In genomic region chr4:6294705-6295421, GRCh38 we compare ENCODE assay signal across 25 cellular contexts. TPM values are rescaled to one million over a fixed set of nuclear protein-coding genes. Genes with fewer than 3 reads are reported as not detected.
A peak's percentile ranks its signal among the peaks of the same experiment; 100 is the strongest.
DNase-seq lines count a peak whose midpoint lies in the region; ATAC-seq, FAIRE-seq and TF ChIP-seq lines count a peak whose summit lies in the region.
"Had no signal": no experiment of that assay in that cellular context is flagged by ENCODE, and none has a peak within 500 bp of the region (broad histone marks: within the 10 kb centered on the region; RNA-seq: fewer than 3 reads in every experiment).

No MANE protein-coding gene starts in this region.

- H3K27me3 ChIP-seq in HepG2 (ENCODE audit: control insufficient read depth in 1 of 2, insufficient read depth in 2 of 2, low read length in 2 of 2): no peaks in the 10 kb centered on the region
- H3K27me3 ChIP-seq in right lobe of liver: no peaks in the 10 kb centered on the region
- no peaks in the 10 kb centered on the region for H3K27me3 ChIP-seq in neuronal stem cell (ENCODE audit: control insufficient read depth in 3 of 3, insufficient read depth in 3 of 3, low read depth in 1 of 3, low read length in 3 of 3)
- H3K27me3 ChIP-seq in ascending aorta: no peaks in the 10 kb centered on the region
- H3K27me3 ChIP-seq: BE2C; BLaER1 treated with 17β-estradiol and CSF1 and Interleukin-3, amounts not matched to agents 10 nM and 100 nM had no signal

- H2BK5ac ChIP-seq in neuronal stem cell (ENCODE audit: low read length): no peak overlapping the region

- H2AFZ ChIP-seq in HepG2 (ENCODE audit: low read length) (no peak overlapping the region), neuronal stem cell (ENCODE audit: low read length) (no peak overlapping the region)
- H2AFZ ChIP-seq: GM23338 had no signal

- TF ChIP-seq RAD21 in HepG2 (CRISPR knock-in tag; IDR thresholded peaks at IDR 0.05): no peak

- ATAC-seq in HepG2: no peak
- ATAC-seq in right lobe of liver: no peak
- ATAC-seq: A549, GM12878, GM23338, HCT116 had no signal

- H3K18ac ChIP-seq in neuronal stem cell (ENCODE audit: low read length): no peak overlapping the region

- H3K4me3 ChIP-seq in HepG2 (replicated peaks in 1 of 3; ENCODE audit: insufficient read depth in 1 of 3, low read depth in 2 of 3, low read length in 3 of 3) (no peak overlapping the region), right lobe of liver (no peak overlapping the region), neuronal stem cell (ENCODE audit: low read length in 2 of 2) (no peak overlapping the region), ascending aorta (no peak overlapping the region)
- H3K4me3 ChIP-seq: A549; BLaER1 treated with 17β-estradiol and CSF1 and Interleukin-3, amounts not matched to agents 10 nM and 100 nM; GM12878; GM23338 had no signal

- no peaks in the 10 kb centered on the region for H3K9me3 Mint-ChIP-seq in chondrocyte (ENCODE audit: low read depth)
- H3K9me3 Mint-ChIP-seq: CD14-positive monocyte; CD4-positive, alpha-beta T cell; CD8-positive, alpha-beta memory T cell; GM23338; H9 had no signal

- TF ChIP-seq CTCF in HepG2 (CRISPR knock-in tag; IDR thresholded peaks at IDR 0.05) (no peak), right lobe of liver (IDR thresholded peaks at IDR 0.05) (no peak), chondrocyte (IDR thresholded peaks at IDR 0.05) (no peak), ascending aorta (IDR thresholded peaks at IDR 0.05) (no peak)

- no peak overlapping the region for H3K4me3 Mint-ChIP-seq in chondrocyte (ENCODE audit: unreplicated experiment)
- H3K4me3 Mint-ChIP-seq: CD14-positive monocyte; CD4-positive, alpha-beta T cell; CD8-positive, alpha-beta memory T cell; GM23338; H9 had no signal

- H3K4me1 ChIP-seq in HepG2 (ENCODE audit: insufficient read depth, low read length) (no peaks in the 10 kb centered on the region), right lobe of liver (no peaks in the 10 kb centered on the region), neuronal stem cell (ENCODE audit: control insufficient read depth in 2 of 2, insufficient read depth in 1 of 2, low read depth in 1 of 2, low read length in 2 of 2) (no peaks in the 10 kb centered on the region), ascending aorta (no peaks in the 10 kb centered on the region)
- H3K4me1 ChIP-seq: A549, BE2C had no signal

- 96% methylated on average over 24 of the region's 27 CpGs for WGBS in HepG2 (ENCODE audit: low lambda C conversion rate)
- 91% methylated on average over 8 of the region's 27 CpGs for WGBS in right lobe of liver (ENCODE audit: insufficient coverage, low coverage, low lambda C conversion rate, missing lambda C conversion rate)
- WGBS in neuronal stem cell (ENCODE audit: extremely low coverage in 2 of 2, insufficient read length in 2 of 2, insufficient replicate concordance in 1 of 2), 2 donors: no CpG with 5 or more reads among the region's 27 CpGs

- CTCF ChIA-PET in HepG2 (lab: Yijun Ruan, JAX; ENCODE audit: low intra/inter-chr PET ratio, low total read pairs): no interaction called here

- BruUV-seq in HepG2 (replicated peaks; lab: Mats Ljungman, UMichigan): no TSS peak

- in situ Hi-C loops in HepG2 (cut with HindIII; ENCODE audit: extremely low pct_ligation_motif_present, low pct_unique_long_range_greater_than_20kb): no loop called here

- H2AK5ac ChIP-seq in neuronal stem cell (ENCODE audit: low read depth, low read length): no peak overlapping the region

- H3K4me2 ChIP-seq in HepG2 (ENCODE audit: low read depth, low read length): no peak overlapping the region
- H3K4me2 ChIP-seq in neuronal stem cell (ENCODE audit: insufficient read depth, low read length, poor library complexity, severe bottlenecking): no peak overlapping the region
- H3K4me2 ChIP-seq: A549; BLaER1 treated with 17β-estradiol and CSF1 and Interleukin-3, amounts not matched to agents 10 nM and 100 nM; GM23338 had no signal

- no peak for TF ChIP-seq EP300 in HepG2 (IDR thresholded peaks at IDR 0.05; ENCODE audit: low read depth in 2 of 2, low read length in 2 of 2)
- TF ChIP-seq EP300 in HepG2 (CRISPR knock-in tag; IDR thresholded peaks at IDR 0.05; ENCODE audit: borderline replicate concordance): no peak

- POLR2A ChIA-PET in HepG2 (lab: Yijun Ruan, JAX): no interaction called here

- peaks cover 39% of the 10 kb centered on the region for H3K36me3 Mint-ChIP-seq in chondrocyte (ENCODE audit: low read depth)
- H3K36me3 Mint-ChIP-seq: CD14-positive monocyte had no signal

- TF ChIP-seq POLR2A in HepG2 (IDR thresholded peaks at IDR 0.05; ENCODE audit: insufficient read depth in 1 of 2, low read depth in 2 of 2, low read length in 2 of 2): no peak
- no peak for TF ChIP-seq POLR2A in right lobe of liver (IDR thresholded peaks at IDR 0.05)

- no peak overlapping the region for H2BK120ac ChIP-seq in neuronal stem cell (ENCODE audit: low read depth, low read length)

- no peaks in the 10 kb centered on the region for H3K27me3 Mint-ChIP-seq in chondrocyte (ENCODE audit: low read depth)
- H3K27me3 Mint-ChIP-seq: CD4-positive, alpha-beta T cell; CD8-positive, alpha-beta memory T cell had no signal

- peak overlapping the region; percentile 67 for H3K23ac ChIP-seq in neuronal stem cell (ENCODE audit: low read depth, low read length, poor library complexity)

- H3K79me2 ChIP-seq in HepG2 (ENCODE audit: insufficient read depth, low read length): no peaks in the 10 kb centered on the region

- peaks cover 1% of the 10 kb centered on the region for H3K79me1 ChIP-seq in neuronal stem cell (ENCODE audit: low read depth, low read length)

- H4K20me1 ChIP-seq in HepG2 (ENCODE audit: insufficient read depth, low read length): no peaks in the 10 kb centered on the region

- no peak for FAIRE-seq in HepG2 (lab: Jason Lieb, UNC)
- FAIRE-seq: A549, D721Med, GM12878, GM19239 had no signal

- H3K27ac Mint-ChIP-seq in chondrocyte (ENCODE audit: unreplicated experiment): no peak overlapping the region
- H3K27ac Mint-ChIP-seq: CD4-positive, alpha-beta T cell; CD8-positive, alpha-beta memory T cell; GM23338 had no signal

- H3K4ac ChIP-seq in neuronal stem cell (ENCODE audit: low read length): no peak overlapping the region

- H3K36me3 ChIP-seq in HepG2 (replicated peaks in 1 of 2; ENCODE audit: control insufficient read depth in 1 of 2, insufficient read depth in 2 of 2, low read length in 2 of 2) (peaks cover 41 to 80% of the 10 kb centered on the region in 2 experiments), right lobe of liver (no peaks in the 10 kb centered on the region), neuronal stem cell (replicated peaks in 1 of 2; ENCODE audit: control insufficient read depth in 2 of 2, insufficient read depth in 2 of 2, low read length in 2 of 2) (peaks cover 26% of the 10 kb centered on the region in 2 donors), ascending aorta (peaks cover 58 to 95% of the 10 kb centered on the region in 2 donors)

- DNase-seq in HepG2 (ENCODE audit: low spot score): no peak
- no peak for DNase-seq in right lobe of liver
- peak; percentile 88 for DNase-seq in chondrocyte (ENCODE audit: low spot score)
- no peak for DNase-seq in neuronal stem cell (ENCODE audit: low spot score)
- no peak for DNase-seq in activated CD8-positive, alpha-beta memory T cell treated with anti-CD3 and anti-CD28 coated beads, Interleukin-2, amount 50 U/mL, for 4 hours
- DNase-seq in ascending aorta (ENCODE audit: low spot score in 2 of 2): no peak
- DNase-seq: 8988T; ACHN; AML-193; BE2C; CD4-positive, alpha-beta T cell; CD8-positive, alpha-beta memory T cell; DMS 273 treated with DMSO at 0.1 percent for 48 hours; DMS79; EL; GDM1; H9 had no signal

- H3K27ac ChIP-seq in HepG2 (ENCODE audit: extremely low read length, insufficient read depth, low read length) (no peak overlapping the region), right lobe of liver (no peak overlapping the region), neuronal stem cell (replicated peaks; ENCODE audit: low read length) (no peak overlapping the region), ascending aorta (no peak overlapping the region)
- H3K27ac ChIP-seq: A549; BLaER1 treated with 17β-estradiol and CSF1 and Interleukin-3, amounts not matched to agents 10 nM and 100 nM had no signal

- H4K91ac ChIP-seq in neuronal stem cell (ENCODE audit: low read depth, low read length, poor library complexity): no peak overlapping the region

- H3K9me3 ChIP-seq in HepG2 (ENCODE audit: low read length) (no peaks in the 10 kb centered on the region), right lobe of liver (no peaks in the 10 kb centered on the region), neuronal stem cell (replicated peaks in 1 of 2; ENCODE audit: control insufficient read depth in 2 of 2, insufficient read depth in 1 of 2, low read depth in 1 of 2, low read length in 2 of 2) (peaks cover 0 to 1% of the 10 kb centered on the region in 2 donors), ascending aorta (no peaks in the 10 kb centered on the region)
- H3K9me3 ChIP-seq: A549; BE2C; BLaER1 treated with 17β-estradiol and CSF1 and Interleukin-3, amounts not matched to agents 10 nM and 100 nM had no signal

- peak overlapping the region; percentile 68 for H4K8ac ChIP-seq in neuronal stem cell (ENCODE audit: low read depth, low read length)

- H2BK12ac ChIP-seq in neuronal stem cell (ENCODE audit: low read length): no peak overlapping the region

- intact Hi-C loops in HepG2 (cut with micrococcal nuclease; ENCODE audit: unreplicated experiment) (no loop called here), right lobe of liver (cut with DNase I) (no loop called here), ascending aorta (cut with DNase I) (no loop called here)

- H3K9ac ChIP-seq in HepG2 (ENCODE audit: insufficient read depth, low read depth, low read length) (no peak overlapping the region), neuronal stem cell (ENCODE audit: low read depth, low read length, poor library complexity) (no peak overlapping the region)
- H3K9ac ChIP-seq: BLaER1 treated with 17β-estradiol and CSF1 and Interleukin-3, amounts not matched to agents 10 nM and 100 nM had no signal

- no peak overlapping the region for H2BK15ac ChIP-seq in neuronal stem cell (ENCODE audit: low read length)

- no peak overlapping the region for H3K14ac ChIP-seq in neuronal stem cell (ENCODE audit: low read length)

- H3K4me1 Mint-ChIP-seq in chondrocyte (ENCODE audit: low read depth): no peaks in the 10 kb centered on the region
- H3K4me1 Mint-ChIP-seq: CD14-positive monocyte; CD8-positive, alpha-beta memory T cell; GM23338; H9 had no signal

RNA-seq across cellular contexts. Expression of gene WFS1, which starts 25.2 kb away (rescaled TPM):
- total RNA-seq in HepG2 (2016; rRNA removed; fragmentation: Illumina TruSeq; extraction: Trizol) (19.8 and 39.1 TPM in 2 replicates), right lobe of liver (10 to 100 TPM; 11.3 to 19.7 (median 15.9) TPM), chondrocyte (47.7 to 54.6 TPM (median 48.0 TPM) in 3 replicates), ascending aorta (166 TPM)
- total RNA-seq in HepG2 (2016; cell fraction: cytosol; rRNA removed; fragmentation: Illumina TruSeq; extraction: Trizol; ENCODE audit: low read depth): 3.7 and 4.2 TPM in 2 replicates
- total RNA-seq in HepG2 (2016; cell fraction: insoluble cytoplasmic fraction; rRNA removed; fragmentation: Illumina TruSeq; extraction: Trizol): 18.3 and 41.8 TPM in 2 replicates
- total RNA-seq in HepG2 (2016; cell fraction: membrane; rRNA removed; fragmentation: Illumina TruSeq; extraction: Trizol): 10.5 and 10.8 TPM in 2 replicates
- total RNA-seq in HepG2 (2016; cell fraction: nucleus; rRNA removed; fragmentation: Illumina TruSeq; extraction: Trizol): 47.7 and 59.7 TPM in 2 replicates
- 42.2 and 49.6 TPM in 2 replicates for polyA plus RNA-seq in HepG2 (2011; rRNA removed)
- 23.5 and 32.3 TPM in 2 replicates for polyA plus RNA-seq in HepG2 (2011; cell fraction: cytosol; rRNA removed)
- polyA plus RNA-seq in HepG2 (2011; cell fraction: nucleus; rRNA removed): 121 and 179 TPM in 2 replicates
- polyA plus RNA-seq in HepG2 (2012): 24.0 and 38.1 TPM in 2 replicates
- polyA plus RNA-seq in HepG2 (2016; cell fraction: cytosol; fragmentation: Illumina TruSeq; extraction: Trizol; ENCODE audit: low read depth): 3.2 and 3.4 TPM in 2 replicates
- 16.0 and 21.6 TPM in 2 replicates for polyA plus RNA-seq in HepG2 (2016; cell fraction: insoluble cytoplasmic fraction; fragmentation: Illumina TruSeq; extraction: Trizol; ENCODE audit: low read depth)
- polyA plus RNA-seq in HepG2 (2016; cell fraction: membrane; fragmentation: Illumina TruSeq; extraction: Trizol; ENCODE audit: low read depth): 4.5 and 5.6 TPM in 2 replicates
- 86.7 and 90.9 TPM in 2 replicates for polyA plus RNA-seq in HepG2 (2016; cell fraction: nucleus; fragmentation: Illumina TruSeq; extraction: Trizol; ENCODE audit: insufficient read depth, low read depth)
- 10.6 and 128 TPM in 2 replicates for polyA minus RNA-seq in HepG2 (2011; rRNA and poly(A)+ RNA removed; ENCODE audit: low replicate concordance)
- polyA minus RNA-seq in HepG2 (2011; cell fraction: cytosol; rRNA and poly(A)+ RNA removed): 36.4 and 40.3 TPM in 2 replicates
- polyA minus RNA-seq in HepG2 (2011; cell fraction: nucleus; rRNA and poly(A)+ RNA removed): 19.9 and 27.0 TPM in 2 replicates
- 16.3 TPM for polyA plus RNA-seq in neuronal stem cell (2013, experiment 1 of 2)
- polyA plus RNA-seq in neuronal stem cell (2013, experiment 2 of 2): 16.4 TPM
